Comparison of ENCODE assay signal across 1 cellular context in genomic region chr7:7731732-7732131, GRCh38.
A peak's percentile ranks its signal among the peaks of the same experiment; 100 is the strongest.
TF ChIP-seq lines count a peak whose summit lies in the region.

No MANE protein-coding gene starts in this region.

TF ChIP-seq in HepG2, 621 proteins besides CTCF, POLR2A, EP300 and RAD21 (continued from another document and continues in another):
- TF ChIP-seq SKI (IDR thresholded peaks at IDR 0.05; ENCODE audit: partially characterized antibody) (peak; percentile 25), CCAR2 (optimal IDR thresholded peaks at IDR 0.05; ENCODE audit: low read depth, low read length) (no peak), SMAD3 (CRISPR knock-in tag; IDR thresholded peaks at IDR 0.05) (0 out of 2 replicates have a peak, but pooled peaks have one; percentile 32), ZNF230 (CRISPR knock-in tag; IDR thresholded peaks at IDR 0.05) (no peak), ZNF563 (CRISPR knock-in tag; IDR thresholded peaks at IDR 0.05) (no peak), CREB1 (IDR thresholded peaks at IDR 0.05) (no peak), CREB1 (CRISPR knock-in tag; IDR thresholded peaks at IDR 0.05) (peak; percentile 35; the same call in 1 of the 2 replicates), ZNF260 (CRISPR knock-in tag; IDR thresholded peaks at IDR 0.05; ENCODE audit: borderline replicate concordance, low read depth) (no peak), ZNF256 (CRISPR knock-in tag; conservative IDR thresholded peaks at IDR 0.05) (no peak), BCL6 (CRISPR knock-in tag; IDR thresholded peaks at IDR 0.05) (peak; percentile 80), GATAD2A (CRISPR knock-in tag; IDR thresholded peaks at IDR 0.05) (peak; percentile 89), ZNF34 (CRISPR knock-in tag; IDR thresholded peaks at IDR 0.05; ENCODE audit: borderline replicate concordance) (no peak), ARID5B (CRISPR knock-in tag; IDR thresholded peaks at IDR 0.05) (peak; percentile 96), FOSL1 (CRISPR knock-in tag; IDR thresholded peaks at IDR 0.05; ENCODE audit: borderline replicate concordance) (no peak; the same call in 1 of the 2 replicates), FOSL2 (CRISPR knock-in tag; IDR thresholded peaks at IDR 0.05) (peak; percentile 85), MXD3 (CRISPR knock-in tag; IDR thresholded peaks at IDR 0.05) (no peak), ZNF781 (CRISPR knock-in tag; IDR thresholded peaks at IDR 0.05; ENCODE audit: borderline replicate concordance, not compliant biosample characterization) (no peak), ZBTB7B (CRISPR knock-in tag; IDR thresholded peaks at IDR 0.05) (peak; percentile 61), RARG (CRISPR knock-in tag; IDR thresholded peaks at IDR 0.05; ENCODE audit: low read depth) (no peak), ZFP1 (CRISPR knock-in tag; IDR thresholded peaks at IDR 0.05) (no peak), HIVEP1 (CRISPR knock-in tag; IDR thresholded peaks at IDR 0.05) (no peak), ZNF441 (CRISPR knock-in tag; IDR thresholded peaks at IDR 0.05; ENCODE audit: borderline replicate concordance) (no peak), KDM5A (IDR thresholded peaks at IDR 0.05; ENCODE audit: borderline replicate concordance, low read length) (no peak), NBN (conservative IDR thresholded peaks at IDR 0.05) (no peak), SMARCE1 (IDR thresholded peaks at IDR 0.05; ENCODE audit: borderline replicate concordance) (peak; percentile 69; the same call in 1 of the 2 replicates), GABPA (IDR thresholded peaks at IDR 0.05; ENCODE audit: low read depth, low read length) (no peak), GABPA (CRISPR knock-in tag; IDR thresholded peaks at IDR 0.05; ENCODE audit: low read depth) (peak; percentile 19; the same call in 1 of the 2 replicates), GPN1 (CRISPR knock-in tag; IDR thresholded peaks at IDR 0.05; ENCODE audit: borderline replicate concordance) (no peak), FOXA1 (IDR thresholded peaks at IDR 0.05) (no peak), FOXA1 (CRISPR knock-in tag; IDR thresholded peaks at IDR 0.05) (peak; percentile 65), RXRA (CRISPR knock-in tag; IDR thresholded peaks at IDR 0.05) (no peak), ZFP41 (CRISPR knock-in tag; IDR thresholded peaks at IDR 0.05; ENCODE audit: borderline replicate concordance) (no peak), GFI1 (CRISPR knock-in tag; IDR thresholded peaks at IDR 0.05; ENCODE audit: borderline replicate concordance) (peak; percentile 45; the same call in 1 of the 2 replicates), MIXL1 (CRISPR knock-in tag; IDR thresholded peaks at IDR 0.05) (peak; percentile 74), GATA4 (IDR thresholded peaks at IDR 0.05; ENCODE audit: borderline replicate concordance, low read depth) (peak; percentile 25; the same call in 1 of the 2 replicates), ZNF839 (CRISPR knock-in tag; IDR thresholded peaks at IDR 0.05; ENCODE audit: borderline replicate concordance) (no peak), NFKBIZ (CRISPR knock-in tag; IDR thresholded peaks at IDR 0.05) (no peak), KDM6A (CRISPR knock-in tag; IDR thresholded peaks at IDR 0.05; ENCODE audit: low read depth) (peak; percentile 63; the same call in 1 of the 2 replicates), POLR2G (IDR thresholded peaks at IDR 0.05; ENCODE audit: low read depth, low read length) (no peak), ATF4 (CRISPR knock-in tag; IDR thresholded peaks at IDR 0.05) (no peak), ZNF414 (CRISPR knock-in tag; IDR thresholded peaks at IDR 0.05) (no peak), ATF7-NPFF (CRISPR knock-in tag; IDR thresholded peaks at IDR 0.05; ENCODE audit: low read depth) (no peak), ZNF546 (CRISPR knock-in tag; conservative IDR thresholded peaks at IDR 0.05) (no peak), SNAPC5 (CRISPR knock-in tag; IDR thresholded peaks at IDR 0.05; ENCODE audit: borderline replicate concordance) (no peak), SALL1 (CRISPR knock-in tag; IDR thresholded peaks at IDR 0.05) (peak; percentile 78; the same call in 1 of the 2 replicates), PLSCR1 (CRISPR knock-in tag; IDR thresholded peaks at IDR 0.05; ENCODE audit: borderline replicate concordance) (no peak), MEIS2 (CRISPR knock-in tag; IDR thresholded peaks at IDR 0.05) (no peak), ZNF878 (CRISPR knock-in tag; IDR thresholded peaks at IDR 0.05) (no peak), ZSCAN9 (CRISPR knock-in tag; IDR thresholded peaks at IDR 0.05; ENCODE audit: borderline replicate concordance) (0 out of 2 replicates have a peak, but pooled peaks have one; percentile 22), KLF15 (CRISPR knock-in tag; IDR thresholded peaks at IDR 0.05; ENCODE audit: borderline replicate concordance) (no peak), SYNCRIP (IDR thresholded peaks at IDR 0.05; ENCODE audit: insufficient read depth, low read depth, low read length) (no peak), PRPF4 (IDR thresholded peaks at IDR 0.05; ENCODE audit: low read depth, low read length, poor library complexity, severe bottlenecking) (no peak), ZNF740 (CRISPR knock-in tag; IDR thresholded peaks at IDR 0.05) (no peak), ZNF331 (CRISPR knock-in tag; IDR thresholded peaks at IDR 0.05) (no peak; the same call in 1 of the 2 replicates), NFKB2 (CRISPR knock-in tag; IDR thresholded peaks at IDR 0.05; ENCODE audit: borderline replicate concordance) (no peak), ATF7 (IDR thresholded peaks at IDR 0.05) (no peak), ATF7 (CRISPR knock-in tag; IDR thresholded peaks at IDR 0.05) (no peak), GZF1 (CRISPR knock-in tag; IDR thresholded peaks at IDR 0.05) (no peak), ISL2 (CRISPR knock-in tag; IDR thresholded peaks at IDR 0.05) (peak; percentile 81; the same call in 1 of the 2 replicates)
- TF ChIP-seq, protein P1, sequence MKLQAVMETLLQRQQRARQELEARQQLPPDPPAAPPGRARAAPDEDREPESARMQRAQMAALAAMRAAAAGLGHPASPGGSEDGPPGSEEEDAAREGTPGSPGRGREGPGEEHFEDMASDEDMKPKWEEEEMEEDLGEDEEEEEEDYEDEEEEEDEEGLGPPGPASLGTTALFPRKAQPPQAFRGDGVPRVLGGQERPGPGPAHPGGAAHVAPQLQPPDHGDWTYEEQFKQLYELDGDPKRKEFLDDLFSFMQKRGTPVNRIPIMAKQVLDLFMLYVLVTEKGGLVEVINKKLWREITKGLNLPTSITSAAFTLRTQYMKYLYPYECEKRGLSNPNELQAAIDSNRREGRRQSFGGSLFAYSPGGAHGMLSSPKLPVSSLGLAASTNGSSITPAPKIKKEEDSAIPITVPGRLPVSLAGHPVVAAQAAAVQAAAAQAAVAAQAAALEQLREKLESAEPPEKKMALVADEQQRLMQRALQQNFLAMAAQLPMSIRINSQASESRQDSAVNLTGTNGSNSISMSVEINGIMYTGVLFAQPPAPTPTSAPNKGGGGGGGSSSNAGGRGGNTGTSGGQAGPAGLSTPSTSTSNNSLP (IDR thresholded peaks at IDR 0.05; ENCODE audit: low read depth, low read length) = peak; percentile 79; the same call in 1 of the 2 replicates
- TF ChIP-seq, protein P2, sequence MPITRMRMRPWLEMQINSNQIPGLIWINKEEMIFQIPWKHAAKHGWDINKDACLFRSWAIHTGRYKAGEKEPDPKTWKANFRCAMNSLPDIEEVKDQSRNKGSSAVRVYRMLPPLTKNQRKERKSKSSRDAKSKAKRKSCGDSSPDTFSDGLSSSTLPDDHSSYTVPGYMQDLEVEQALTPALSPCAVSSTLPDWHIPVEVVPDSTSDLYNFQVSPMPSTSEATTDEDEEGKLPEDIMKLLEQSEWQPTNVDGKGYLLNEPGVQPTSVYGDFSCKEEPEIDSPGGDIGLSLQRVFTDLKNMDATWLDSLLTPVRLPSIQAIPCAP (CRISPR knock-in tag; IDR thresholded peaks at IDR 0.05; ENCODE audit: low read depth) = no peak
- TF ChIP-seq, protein P3, sequence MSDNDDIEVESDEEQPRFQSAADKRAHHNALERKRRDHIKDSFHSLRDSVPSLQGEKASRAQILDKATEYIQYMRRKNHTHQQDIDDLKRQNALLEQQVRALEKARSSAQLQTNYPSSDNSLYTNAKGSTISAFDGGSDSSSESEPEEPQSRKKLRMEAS (IDR thresholded peaks at IDR 0.05) = no peak
- TF ChIP-seq, protein P4, sequence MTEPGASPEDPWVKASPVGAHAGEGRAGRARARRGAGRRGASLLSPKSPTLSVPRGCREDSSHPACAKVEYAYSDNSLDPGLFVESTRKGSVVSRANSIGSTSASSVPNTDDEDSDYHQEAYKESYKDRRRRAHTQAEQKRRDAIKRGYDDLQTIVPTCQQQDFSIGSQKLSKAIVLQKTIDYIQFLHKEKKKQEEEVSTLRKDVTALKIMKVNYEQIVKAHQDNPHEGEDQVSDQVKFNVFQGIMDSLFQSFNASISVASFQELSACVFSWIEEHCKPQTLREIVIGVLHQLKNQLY (CRISPR knock-in tag; IDR thresholded peaks at IDR 0.05) = 0 out of 2 replicates have a peak, but pooled peaks have one; percentile 29
- TF ChIP-seq, protein P5, sequence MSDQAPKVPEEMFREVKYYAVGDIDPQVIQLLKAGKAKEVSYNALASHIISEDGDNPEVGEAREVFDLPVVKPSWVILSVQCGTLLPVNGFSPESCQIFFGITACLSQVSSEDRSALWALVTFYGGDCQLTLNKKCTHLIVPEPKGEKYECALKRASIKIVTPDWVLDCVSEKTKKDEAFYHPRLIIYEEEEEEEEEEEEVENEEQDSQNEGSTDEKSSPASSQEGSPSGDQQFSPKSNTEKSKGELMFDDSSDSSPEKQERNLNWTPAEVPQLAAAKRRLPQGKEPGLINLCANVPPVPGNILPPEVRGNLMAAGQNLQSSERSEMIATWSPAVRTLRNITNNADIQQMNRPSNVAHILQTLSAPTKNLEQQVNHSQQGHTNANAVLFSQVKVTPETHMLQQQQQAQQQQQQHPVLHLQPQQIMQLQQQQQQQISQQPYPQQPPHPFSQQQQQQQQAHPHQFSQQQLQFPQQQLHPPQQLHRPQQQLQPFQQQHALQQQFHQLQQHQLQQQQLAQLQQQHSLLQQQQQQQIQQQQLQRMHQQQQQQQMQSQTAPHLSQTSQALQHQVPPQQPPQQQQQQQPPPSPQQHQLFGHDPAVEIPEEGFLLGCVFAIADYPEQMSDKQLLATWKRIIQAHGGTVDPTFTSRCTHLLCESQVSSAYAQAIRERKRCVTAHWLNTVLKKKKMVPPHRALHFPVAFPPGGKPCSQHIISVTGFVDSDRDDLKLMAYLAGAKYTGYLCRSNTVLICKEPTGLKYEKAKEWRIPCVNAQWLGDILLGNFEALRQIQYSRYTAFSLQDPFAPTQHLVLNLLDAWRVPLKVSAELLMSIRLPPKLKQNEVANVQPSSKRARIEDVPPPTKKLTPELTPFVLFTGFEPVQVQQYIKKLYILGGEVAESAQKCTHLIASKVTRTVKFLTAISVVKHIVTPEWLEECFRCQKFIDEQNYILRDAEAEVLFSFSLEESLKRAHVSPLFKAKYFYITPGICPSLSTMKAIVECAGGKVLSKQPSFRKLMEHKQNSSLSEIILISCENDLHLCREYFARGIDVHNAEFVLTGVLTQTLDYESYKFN (CRISPR knock-in tag; conservative IDR thresholded peaks at IDR 0.05) = peak; percentile 80
